Comparison of ENCODE assay signal across 9 cellular contexts in the genomic region with DNA sequence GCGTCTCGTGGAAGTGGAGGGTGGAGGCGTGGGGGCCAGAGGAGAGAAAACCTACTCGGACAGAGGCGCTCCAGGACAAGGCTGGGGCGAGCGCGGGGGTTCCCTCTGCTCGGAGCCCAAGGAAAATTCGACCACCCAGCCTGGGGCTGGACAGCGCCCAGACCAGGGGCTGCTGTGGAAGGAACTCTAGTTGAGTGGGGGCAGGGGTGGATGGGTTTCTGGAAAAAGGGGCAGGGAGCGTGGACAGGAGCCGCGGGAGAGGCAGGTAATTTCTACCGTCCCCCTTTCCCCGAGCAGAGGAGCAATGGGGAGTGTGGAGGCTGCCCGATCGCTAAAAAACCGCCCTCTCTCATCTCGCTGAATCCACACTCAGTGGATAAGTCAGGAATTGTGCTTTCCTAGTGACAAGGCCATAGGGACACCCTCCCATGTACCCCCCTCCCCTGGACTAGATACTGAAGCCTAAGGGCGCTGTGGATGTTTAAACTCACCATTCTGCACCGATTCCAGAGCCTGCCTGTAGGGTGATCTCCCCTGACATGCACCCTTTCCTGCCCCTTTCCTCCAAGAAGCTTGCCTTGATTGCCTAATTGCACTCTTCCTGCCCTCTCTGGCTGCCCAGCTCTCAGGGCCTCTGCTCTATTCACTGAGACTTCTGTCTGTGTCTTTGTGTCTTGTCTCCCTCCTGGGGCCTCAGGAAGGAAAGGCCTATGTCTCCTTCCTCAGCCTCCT.
DNase-seq lines count a peak whose midpoint lies in the region; ATAC-seq and TF ChIP-seq lines count a peak whose summit lies in the region.
"Had no signal": no experiment of that assay in that cellular context is flagged by ENCODE, and none has a peak within 500 bp of the region (broad histone marks: within the 10 kb centered on the region; RNA-seq: fewer than 3 reads in every experiment).

No MANE protein-coding gene starts in this region.

- CTCF ChIA-PET in HCT116 (lab: Charles Lee) = interaction anchor here (2.3 kb wide), 1 partner anchor 23 kb away, joined by 6 read pairs; no protein-coding TSS in a partner anchor
- CTCF ChIA-PET in T-cell (lab: Charles Lee) = no interaction called here

- H3K36me3 ChIP-seq in HCT116 (ENCODE audit: control insufficient read depth in 1 of 2, insufficient read depth in 2 of 2, low read length in 2 of 2) (no peaks in the 10 kb centered on the region), prostate gland (no peaks in the 10 kb centered on the region), MG63 (no peaks in the 10 kb centered on the region), gastroesophageal sphincter (no peaks in the 10 kb centered on the region)

- TF ChIP-seq RAD21 in HCT116 (IDR thresholded peaks at IDR 0.05; ENCODE audit: low read depth) = no peak

- H3K4me3 ChIP-seq in HCT116 (replicated peaks in 1 of 2; ENCODE audit: low read depth in 1 of 2, low read length in 2 of 2) = peak overlapping the region; percentile 46 to 60
- peak overlapping the region; percentile 37 for H3K4me3 ChIP-seq in fibroblast of mammary gland (ENCODE audit: control insufficient read depth, low read depth, low read length)
- H3K4me3 ChIP-seq in prostate gland = peak overlapping the region; percentile 30 to 42
- no peak overlapping the region; the same call in 1 of the 2 replicates for H3K4me3 ChIP-seq in MG63
- H3K4me3 ChIP-seq in gastroesophageal sphincter = peak overlapping the region in 1 of 2 donors; percentile 37

- 8% methylated on average over 22 of the region's 22 CpGs for WGBS in prostate gland
- WGBS in gastroesophageal sphincter (ENCODE audit: low coverage in 1 of 2), 2 donors = 0 to 11% methylated on average over 1 to 14 of the region's 22 CpGs

- no peak for TF ChIP-seq EP300 in gastroesophageal sphincter (IDR thresholded peaks at IDR 0.05)

- H3K27ac Mint-ChIP-seq in T-cell = no peak overlapping the region

- H3K4me3 Mint-ChIP-seq in T-cell = peak overlapping the region; percentile 63 to 78 (median 65)

- no peaks in the 10 kb centered on the region for H3K36me3 Mint-ChIP-seq in T-cell

- H3K4me1 ChIP-seq in HCT116 (ENCODE audit: control insufficient read depth in 1 of 2, insufficient read depth in 2 of 2, low read length in 2 of 2) = peaks cover 4 to 26% of the 10 kb centered on the region in 2 experiments
- H3K4me1 ChIP-seq in prostate gland (replicated peaks) = peaks cover 5% of the 10 kb centered on the region
- H3K4me1 ChIP-seq in gastroesophageal sphincter = peaks cover 0 to 14% (median 8%) of the 10 kb centered on the region in 3 donors

- TF ChIP-seq POLR2A in HCT116 (IDR thresholded peaks at IDR 0.05; ENCODE audit: borderline replicate concordance, extremely low read depth, insufficient read depth, insufficient read length) = no peak
- no peak for TF ChIP-seq POLR2A in prostate gland (IDR thresholded peaks at IDR 0.05)
- no peak for TF ChIP-seq POLR2A in gastroesophageal sphincter (IDR thresholded peaks at IDR 0.05)

- no peaks in the 10 kb centered on the region for H3K9me3 ChIP-seq in HCT116 (ENCODE audit: control insufficient read depth in 1 of 2, insufficient read depth in 1 of 2, low read depth in 1 of 2, low read length in 2 of 2)
- no peaks in the 10 kb centered on the region for H3K9me3 ChIP-seq in prostate gland
- H3K9me3 ChIP-seq in MG63 = no peaks in the 10 kb centered on the region
- no peaks in the 10 kb centered on the region for H3K9me3 ChIP-seq in gastroesophageal sphincter

- peak in 1 of 3 experiments; percentile 19; a peak in 2 of 6 replicates for TF ChIP-seq CTCF in HCT116 (IDR thresholded peaks at IDR 0.05 in 2 of 3, conservative IDR thresholded peaks at IDR 0.05 in 1 of 3; ENCODE audit: borderline replicate concordance in 1 of 3, insufficient read depth in 1 of 3, low read depth in 2 of 3, low read length in 2 of 3)
- TF ChIP-seq CTCF in fibroblast of mammary gland (conservative IDR thresholded peaks at IDR 0.05; ENCODE audit: control insufficient read depth, insufficient read depth, low read depth, low read length) = peak; percentile 25
- no peak for TF ChIP-seq CTCF in prostate gland (IDR thresholded peaks at IDR 0.05)
- TF ChIP-seq CTCF in gastroesophageal sphincter (IDR thresholded peaks at IDR 0.05) = no peak

- intact Hi-C loops in HCT116 (cut with micrococcal nuclease) = no loop called here
- intact Hi-C loops in prostate gland (cut with DNase I) = no loop called here

- peaks cover 5 to 13% (median 11%) of the 10 kb centered on the region in 3 donors for H3K4me1 Mint-ChIP-seq in T-cell

- no peaks in the 10 kb centered on the region for H4K20me1 ChIP-seq in HCT116 (ENCODE audit: insufficient read depth)

- H3K9me3 Mint-ChIP-seq in T-cell = no peaks in the 10 kb centered on the region

- H3K27me3 Mint-ChIP-seq in T-cell = peaks cover 39 to 60% of the 10 kb centered on the region in 2 donors

- H3K27ac ChIP-seq in HCT116 (ENCODE audit: low read depth, low read length) (peak overlapping the region; percentile 48; the same call in 1 of the 2 replicates), prostate gland (peak overlapping the region; percentile 61 to 64), gastroesophageal sphincter (no peak overlapping the region)
- H3K27ac ChIP-seq: HL-60 had no signal

- H3K9me2 ChIP-seq in HCT116 (ENCODE audit: insufficient read depth) = no peaks in the 10 kb centered on the region

- ATAC-seq in HCT116 (no peak), T-cell (replicated peaks in 1 of 4) (peak in 1 of 4 experiments; percentile 23), gastroesophageal sphincter (no peak)

- H3K4me2 ChIP-seq in HCT116 (ENCODE audit: low read length) = peak overlapping the region; percentile 86

- H3K27me3 ChIP-seq in HCT116 (ENCODE audit: insufficient read depth, low read length) = no peaks in the 10 kb centered on the region
- no peaks in the 10 kb centered on the region for H3K27me3 ChIP-seq in prostate gland (replicated peaks; ENCODE audit: insufficient read depth)
- no peaks in the 10 kb centered on the region; the same call in 1 of the 2 replicates for H3K27me3 ChIP-seq in MG63
- peaks cover 67% of the 10 kb centered on the region for H3K27me3 ChIP-seq in gastroesophageal sphincter

- POLR2A ChIA-PET in HCT116 (lab: Charles Lee) = no interaction called here
- POLR2A ChIA-PET in T-cell (lab: Charles Lee) = no interaction called here

- H2AFZ ChIP-seq in HCT116 (ENCODE audit: low read depth, low read length, poor library complexity, severe bottlenecking) = no peak overlapping the region

- no TSS peak for BruUV-seq in HCT116 (replicated peaks; lab: Mats Ljungman, UMichigan)

- DNase-seq in HCT116 (ENCODE audit: low read depth, low spot score) (no peak), T-cell (no peak), fibroblast of mammary gland (ENCODE audit: low read depth) (no peak), prostate gland (ENCODE audit: low spot score) (no peak), MG63 (no peak), NCI-H1105 (lab: John Stamatoyannopoulos, UW) (no peak), NCI-H2227 (lab: John Stamatoyannopoulos, UW; ENCODE audit: unreplicated experiment) (no peak)

- RAD21 ChIA-PET in HCT116 (lab: Charles Lee; ENCODE audit: low non-redundant PET in 1 of 2, low total read pairs in 2 of 2, uncharacterized antibody in 2 of 2, unreplicated experiment in 2 of 2) = no interaction called here

- H3K79me2 ChIP-seq in HCT116 (ENCODE audit: insufficient read depth, low read length) = no peaks in the 10 kb centered on the region

- peak overlapping the region; percentile 65 for H3K9ac ChIP-seq in HCT116 (ENCODE audit: low read length)

TF ChIP-seq in HCT116, 20 proteins besides CTCF, POLR2A, EP300 and RAD21 (continues in another document):
- TF ChIP-seq POLR2AphosphoS5 (IDR thresholded peaks at IDR 0.05; ENCODE audit: low read depth, low read length) = no peak
- TF ChIP-seq, protein P1, sequence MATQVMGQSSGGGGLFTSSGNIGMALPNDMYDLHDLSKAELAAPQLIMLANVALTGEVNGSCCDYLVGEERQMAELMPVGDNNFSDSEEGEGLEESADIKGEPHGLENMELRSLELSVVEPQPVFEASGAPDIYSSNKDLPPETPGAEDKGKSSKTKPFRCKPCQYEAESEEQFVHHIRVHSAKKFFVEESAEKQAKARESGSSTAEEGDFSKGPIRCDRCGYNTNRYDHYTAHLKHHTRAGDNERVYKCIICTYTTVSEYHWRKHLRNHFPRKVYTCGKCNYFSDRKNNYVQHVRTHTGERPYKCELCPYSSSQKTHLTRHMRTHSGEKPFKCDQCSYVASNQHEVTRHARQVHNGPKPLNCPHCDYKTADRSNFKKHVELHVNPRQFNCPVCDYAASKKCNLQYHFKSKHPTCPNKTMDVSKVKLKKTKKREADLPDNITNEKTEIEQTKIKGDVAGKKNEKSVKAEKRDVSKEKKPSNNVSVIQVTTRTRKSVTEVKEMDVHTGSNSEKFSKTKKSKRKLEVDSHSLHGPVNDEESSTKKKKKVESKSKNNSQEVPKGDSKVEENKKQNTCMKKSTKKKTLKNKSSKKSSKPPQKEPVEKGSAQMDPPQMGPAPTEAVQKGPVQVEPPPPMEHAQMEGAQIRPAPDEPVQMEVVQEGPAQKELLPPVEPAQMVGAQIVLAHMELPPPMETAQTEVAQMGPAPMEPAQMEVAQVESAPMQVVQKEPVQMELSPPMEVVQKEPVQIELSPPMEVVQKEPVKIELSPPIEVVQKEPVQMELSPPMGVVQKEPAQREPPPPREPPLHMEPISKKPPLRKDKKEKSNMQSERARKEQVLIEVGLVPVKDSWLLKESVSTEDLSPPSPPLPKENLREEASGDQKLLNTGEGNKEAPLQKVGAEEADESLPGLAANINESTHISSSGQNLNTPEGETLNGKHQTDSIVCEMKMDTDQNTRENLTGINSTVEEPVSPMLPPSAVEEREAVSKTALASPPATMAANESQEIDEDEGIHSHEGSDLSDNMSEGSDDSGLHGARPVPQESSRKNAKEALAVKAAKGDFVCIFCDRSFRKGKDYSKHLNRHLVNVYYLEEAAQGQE (IDR thresholded peaks at IDR 0.05; ENCODE audit: low read depth) = no peak
- TF ChIP-seq SRF (IDR thresholded peaks at IDR 0.05; ENCODE audit: low read depth) = no peak
- no peak for TF ChIP-seq SP1 (IDR thresholded peaks at IDR 0.05; ENCODE audit: low read depth)
- TF ChIP-seq, protein P2, sequence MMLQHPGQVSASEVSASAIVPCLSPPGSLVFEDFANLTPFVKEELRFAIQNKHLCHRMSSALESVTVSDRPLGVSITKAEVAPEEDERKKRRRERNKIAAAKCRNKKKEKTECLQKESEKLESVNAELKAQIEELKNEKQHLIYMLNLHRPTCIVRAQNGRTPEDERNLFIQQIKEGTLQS (IDR thresholded peaks at IDR 0.05) = no peak
- no peak for TF ChIP-seq YY1 (IDR thresholded peaks at IDR 0.05; ENCODE audit: extremely low read depth, insufficient replicate concordance, low read depth, low read length)

Comparison
In these comparisons a context has a peak if more than half of its experiments do, and no peak if none do; other contexts are left out.
1. H3K27ac ChIP-seq: peak in HCT116 (single experiment) and prostate gland (2 of 2); none in gastroesophageal sphincter (0 of 4).